In genomic region chr4:42655921-42656735, GRCh38 we compare ENCODE assay signal across 8 cellular contexts. TPM values are rescaled to one million over a fixed set of nuclear protein-coding genes. Genes with fewer than 3 reads are reported as not detected.
A peak's percentile ranks its signal among the peaks of the same experiment; 100 is the strongest.
DNase-seq lines count a peak whose midpoint lies in the region; ATAC-seq and TF ChIP-seq lines count a peak whose summit lies in the region.

No MANE protein-coding gene starts in this region.

- no peaks in the 10 kb centered on the region for H3K27me3 Mint-ChIP-seq in activated CD4-positive, alpha-beta T cell treated with anti-CD3 and anti-CD28 coated beads for 36 hours
- no peaks in the 10 kb centered on the region for H3K27me3 Mint-ChIP-seq in dendritic cell treated with granulocyte-macrophage colony-stimulating factor and Interleukin-4, amounts not matched to agents 40 ng/mL and 50 ng/mL, for 4 days

- POLR2A ChIA-PET in activated CD4-positive, alpha-beta T cell treated with anti-CD3 and anti-CD28 coated beads for 36 hours (lab: Charles Lee) = interaction anchor here (1.6 kb wide), 1 partner anchor 22 kb away, joined by 4 read pairs; no protein-coding TSS in a partner anchor

- H3K9me3 Mint-ChIP-seq in activated CD4-positive, alpha-beta T cell treated with anti-CD3 and anti-CD28 coated beads for 36 hours (ENCODE audit: low read depth) = peaks cover 11% of the 10 kb centered on the region
- H3K9me3 Mint-ChIP-seq in dendritic cell treated with granulocyte-macrophage colony-stimulating factor and Interleukin-4, amounts not matched to agents 40 ng/mL and 50 ng/mL, for 4 days = peaks cover 21% of the 10 kb centered on the region

- H3K4me1 ChIP-seq in Karpas-422 (ENCODE audit: low read length) = peaks cover 27% of the 10 kb centered on the region
- peaks cover 22% of the 10 kb centered on the region for H3K4me1 ChIP-seq in lower lobe of right lung

- H3K27me3 ChIP-seq in Karpas-422 (ENCODE audit: low read length) = no peaks in the 10 kb centered on the region
- no peaks in the 10 kb centered on the region for H3K27me3 ChIP-seq in lower lobe of right lung (ENCODE audit: low read depth)

- H3K36me3 ChIP-seq in Karpas-422 (ENCODE audit: insufficient read depth, low read length) (no peaks in the 10 kb centered on the region), lower lobe of right lung (no peaks in the 10 kb centered on the region)

- H3K27ac Mint-ChIP-seq in activated CD4-positive, alpha-beta T cell treated with anti-CD3 and anti-CD28 coated beads for 36 hours = peak overlapping the region; percentile 93
- peak overlapping the region; percentile 100 for H3K27ac Mint-ChIP-seq in dendritic cell treated with granulocyte-macrophage colony-stimulating factor and Interleukin-4, amounts not matched to agents 40 ng/mL and 50 ng/mL, for 4 days

- peak; percentile 30 for ATAC-seq in GM21529 (IDR thresholded peaks at IDR 0.05; ENCODE audit: unreplicated experiment)
- ATAC-seq in activated CD4-positive, alpha-beta T cell treated with anti-CD3 and anti-CD28 coated beads for 36 hours = peak; percentile 8
- ATAC-seq in lower lobe of right lung = peak; percentile 26 to 36

- no peaks in the 10 kb centered on the region for H4K20me1 ChIP-seq in Karpas-422 (ENCODE audit: insufficient read depth, low read depth, low read length)

- H3K9ac ChIP-seq in Karpas-422 (ENCODE audit: low read length) = peak overlapping the region; percentile 76

- H3K4me3 ChIP-seq in Karpas-422 (ENCODE audit: low read length) (peak overlapping the region; percentile 88), lower lobe of right lung (peak overlapping the region; percentile 88)

- H3K4me2 ChIP-seq in Karpas-422 (ENCODE audit: low read depth, low read length, poor library complexity, severe bottlenecking) = peak overlapping the region; percentile 81

- H3K9me3 ChIP-seq in Karpas-422 (ENCODE audit: low read length) (no peaks in the 10 kb centered on the region), lower lobe of right lung (no peaks in the 10 kb centered on the region)

- TF ChIP-seq CTCF in lower lobe of right lung (IDR thresholded peaks at IDR 0.05) = no peak

- peak overlapping the region; percentile 44 for H3K27ac ChIP-seq in Karpas-422 (ENCODE audit: low read length)
- H3K27ac ChIP-seq in lower lobe of right lung = peak overlapping the region; percentile 82

- peak overlapping the region; percentile 86 for H2AFZ ChIP-seq in Karpas-422 (ENCODE audit: low read length)

- no peaks in the 10 kb centered on the region for H3K9me2 ChIP-seq in Karpas-422 (replicated peaks; ENCODE audit: insufficient read depth, low read length)

- CTCF ChIA-PET in activated CD4-positive, alpha-beta T cell treated with anti-CD3 and anti-CD28 coated beads for 36 hours (lab: Charles Lee) = interaction anchor here (0.8 to 2.1 kb wide), 5 partner anchors 10 to 88 kb away, joined by 3 to 14 read pairs (median 8); no protein-coding TSS in a partner anchor

- peaks cover 42% of the 10 kb centered on the region for H3K4me1 Mint-ChIP-seq in activated CD4-positive, alpha-beta T cell treated with anti-CD3 and anti-CD28 coated beads for 36 hours
- H3K4me1 Mint-ChIP-seq in dendritic cell treated with granulocyte-macrophage colony-stimulating factor and Interleukin-4, amounts not matched to agents 40 ng/mL and 50 ng/mL, for 4 days (ENCODE audit: low read depth) = peaks cover 48% of the 10 kb centered on the region

- DNase-seq in Daoy (ENCODE audit: low read depth) (peak; percentile 39), Karpas-422 (peak; percentile 81), lower lobe of right lung (peak; percentile 73), NCI-H2196 treated with DMSO at 0.1 percent for 48 hours (lab: John Stamatoyannopoulos, UW; ENCODE audit: unreplicated experiment) (no peak)
- DNase-seq in activated CD4-positive, alpha-beta T cell treated with anti-CD3 and anti-CD28 coated beads for 36 hours = peak; percentile 63
- DNase-seq in stimulated activated CD8-positive, alpha-beta memory T cell treated with anti-CD3 and anti-CD28 coated beads, Interleukin-12 subunit alpha, Interleukin-12 subunit beta, amount 100 ng/mL, for 4 hours (ENCODE audit: low read depth) = peak; percentile 33

- intact Hi-C loops in activated CD4-positive, alpha-beta T cell treated with anti-CD3 and anti-CD28 coated beads for 36 hours (cut with DNase I, micrococcal nuclease) = loop anchor here (2.0 kb wide), 2 partner anchors 75 to 87 kb away; no protein-coding TSS in a partner anchor
- intact Hi-C loops in dendritic cell treated with granulocyte-macrophage colony-stimulating factor and Interleukin-4, amounts not matched to agents 40 ng/mL and 50 ng/mL, for 4 days (cut with micrococcal nuclease) = loop anchor here (10.0 kb wide), 1 partner anchor 721 kb away; the partner anchor contains the start of gene TMEM33
- intact Hi-C loops in lower lobe of right lung (cut with DNase I) = no loop called here

- peaks cover 55% of the 10 kb centered on the region for H3K79me2 ChIP-seq in Karpas-422 (ENCODE audit: low read length)

- peaks cover 25% of the 10 kb centered on the region for H3K36me3 Mint-ChIP-seq in activated CD4-positive, alpha-beta T cell treated with anti-CD3 and anti-CD28 coated beads for 36 hours (ENCODE audit: low read depth)
- peaks cover 26% of the 10 kb centered on the region for H3K36me3 Mint-ChIP-seq in dendritic cell treated with granulocyte-macrophage colony-stimulating factor and Interleukin-4, amounts not matched to agents 40 ng/mL and 50 ng/mL, for 4 days (ENCODE audit: low read depth)

- H3K4me3 Mint-ChIP-seq in activated CD4-positive, alpha-beta T cell treated with anti-CD3 and anti-CD28 coated beads for 36 hours = peak overlapping the region; percentile 84
- H3K4me3 Mint-ChIP-seq in dendritic cell treated with granulocyte-macrophage colony-stimulating factor and Interleukin-4, amounts not matched to agents 40 ng/mL and 50 ng/mL, for 4 days = peak overlapping the region; percentile 96

RNA-seq across cellular contexts. Expression of gene ATP8A1, which starts 0.8 kb away (rescaled TPM):
- 0.98 and 1.7 TPM in 2 replicates for total RNA-seq in Daoy (2014; rRNA removed; shearing (Covaris generic))
- 41.7 and 67.2 TPM in 2 replicates for total RNA-seq in Karpas-422 (2014; rRNA removed; shearing (Covaris generic); ENCODE audit: low replicate concordance)
- 10 to 100 TPM; 15.1 to 21.1 TPM for total RNA-seq in activated CD4-positive, alpha-beta T cell treated with anti-CD3 and anti-CD28 coated beads for 36 hours
- 84.7 TPM for total RNA-seq in lower lobe of right lung
